ENCODE assay signal across 26 cellular contexts in genomic region chr2:218067523-218067922, GRCh38. TPM values are rescaled to one million over a fixed set of nuclear protein-coding genes. Genes with fewer than 3 reads are reported as not detected.
"Had no signal": no experiment of that assay in that cellular context is flagged by ENCODE, and none has a peak within 500 bp of the region (broad histone marks: within the 10 kb centered on the region; RNA-seq: fewer than 3 reads in every experiment).

No MANE protein-coding gene starts in this region.

- H3K79me2 ChIP-seq: hepatocyte had no signal

- H3K9me3 ChIP-seq: left ventricle myocardium inferior, neutrophil, pancreas, psoas muscle, tibial artery had no signal

- H3K27ac ChIP-seq: hepatocyte, left ventricle myocardium inferior, neutrophil, pancreas, psoas muscle, tibial artery, VCaP had no signal

- H3K4me1 ChIP-seq: pancreas, psoas muscle had no signal

- DNase-seq: activated CD4-positive, alpha-beta T cell treated with anti-CD3 and anti-CD28 coated beads, Interleukin-2, amount 50 U/mL, for 1 hour; activated CD8-positive, alpha-beta T cell treated with anti-CD3 and anti-CD28 coated beads, Interleukin-2, amount 10 ng/mL, durations not matched to agents 7 days and 5 days; activated T-cell treated with anti-CD3 and anti-CD28 coated beads, Interleukin-2, amount 50 U/mL, for 24 hours; caudate nucleus; effector memory CD4-positive, alpha-beta T cell; glutamatergic neuron; kidney glomerular epithelial cell; left ventricle myocardium inferior; psoas muscle; right cardiac atrium; stimulated activated CD4-positive, alpha-beta T cell treated with anti-CD3 and anti-CD28 coated beads, Interleukin-4, amount 100 ng/mL, for 24 hours; stimulated activated naive CD4-positive, alpha-beta T cell treated with Interleukin-2 at 50 U/mL for 16 hours; tibial artery had no signal

- H3K36me3 ChIP-seq: left ventricle myocardium inferior, neutrophil, pancreas, tibial artery had no signal

- H3K9me3 Mint-ChIP-seq: activated naive CD4-positive, alpha-beta T cell treated with anti-CD3 and anti-CD28 coated beads, Interleukin-2, amount 50 U/mL, for 72 hours; activated T-cell treated with anti-CD3 and anti-CD28 coated beads, Interleukin-2, amount 50 U/mL, for 24 hours; activated T-helper 17 cell treated with anti-CD3 and anti-CD28 coated beads, Interleukin-2, amount 50 U/mL, for 72 hours; brain; natural killer cell treated with Interleukin-12 subunit alpha and Interleukin-12 subunit beta and Interleukin-15 and Interleukin-18, amount 100 ng/mL, for 72 hours had no signal

- H3K4me3 ChIP-seq: hepatocyte, left ventricle myocardium inferior, pancreas, psoas muscle, tibial artery had no signal

- H3K27ac Mint-ChIP-seq: activated CD8-positive, alpha-beta T cell treated with anti-CD3 and anti-CD28 coated beads, Interleukin-2, amount 10 ng/mL, durations not matched to agents 7 days and 5 days; activated T-cell treated with anti-CD3 and anti-CD28 coated beads, Interleukin-2, amount 50 U/mL, for 24 hours; activated T-helper 17 cell treated with anti-CD3 and anti-CD28 coated beads, Interleukin-2, amount 50 U/mL, for 72 hours had no signal

- H3K4me1 Mint-ChIP-seq: activated T-helper 17 cell treated with anti-CD3 and anti-CD28 coated beads, Interleukin-2, amount 50 U/mL, for 72 hours had no signal

- FAIRE-seq: frontal cortex, pancreas had no signal

- H3K4me2 ChIP-seq: hepatocyte had no signal

- H3K36me3 Mint-ChIP-seq: activated naive CD4-positive, alpha-beta T cell treated with anti-CD3 and anti-CD28 coated beads, Interleukin-2, amount 50 U/mL, for 72 hours; brain; natural killer cell treated with Interleukin-12 subunit alpha and Interleukin-12 subunit beta and Interleukin-15 and Interleukin-18, amount 100 ng/mL, for 72 hours had no signal

- H2AFZ ChIP-seq: hepatocyte had no signal

- H3K4me3 Mint-ChIP-seq: activated CD8-positive, alpha-beta T cell treated with anti-CD3 and anti-CD28 coated beads, Interleukin-2, amount 10 ng/mL, durations not matched to agents 7 days and 5 days; activated T-cell treated with anti-CD3 and anti-CD28 coated beads, Interleukin-2, amount 50 U/mL, for 24 hours; activated T-helper 17 cell treated with anti-CD3 and anti-CD28 coated beads, Interleukin-2, amount 50 U/mL, for 72 hours; brain had no signal

- ATAC-seq: activated CD4-positive, CD25-positive, alpha-beta regulatory T cell treated with anti-CD3 and anti-CD28 coated beads, Interleukin-2, amount 50 U/mL, for 24 hours; activated CD8-positive, alpha-beta T cell treated with anti-CD3 and anti-CD28 coated beads, Interleukin-2, amount 10 ng/mL, durations not matched to agents 7 days and 5 days; activated naive CD4-positive, alpha-beta T cell treated with anti-CD3 and anti-CD28 coated beads, Interleukin-2, amount 50 U/mL, for 72 hours; activated T-helper 17 cell treated with anti-CD3 and anti-CD28 coated beads, Interleukin-2, amount 50 U/mL, for 72 hours; natural killer cell treated with Interleukin-12 subunit alpha and Interleukin-12 subunit beta and Interleukin-15 and Interleukin-18, amount 100 ng/mL, for 72 hours; psoas muscle; right cardiac atrium had no signal

- H3K27me3 ChIP-seq: hepatocyte, pancreas had no signal

RNA-seq across cellular contexts. Expression of gene RUFY4, which starts 1.5 kb away (rescaled TPM):
- total RNA-seq: dermis microvascular lymphatic vessel endothelial cell, frontal cortex, left ventricle myocardium inferior, psoas muscle, right cardiac atrium, urinary bladder had no signal
- polyA plus RNA-seq: aorta, right cardiac atrium had no signal

RNA-seq across cellular contexts. Expression of gene CXCR2, which starts 58.3 kb away (rescaled TPM):
- total RNA-seq: dermis microvascular lymphatic vessel endothelial cell had no signal
